ENCODE assay signal across 9 cellular contexts in genomic region chr4:184348311-184349233, GRCh38.
DNase-seq lines count a peak whose midpoint lies in the region; ATAC-seq and TF ChIP-seq lines count a peak whose summit lies in the region.
"Had no signal": no experiment of that assay in that cellular context is flagged by ENCODE, and none has a peak within 500 bp of the region (broad histone marks: within the 10 kb centered on the region; RNA-seq: fewer than 3 reads in every experiment).

No MANE protein-coding gene starts in this region.

- 50 to 57% methylated on average over 15 of the region's 15 CpGs for WGBS in upper lobe of left lung, 2 donors

- H3K27ac ChIP-seq in coronary artery (peak overlapping the region; percentile 33 to 67), lower lobe of right lung (peak overlapping the region; percentile 88), upper lobe of left lung (peak overlapping the region; percentile 84 to 87 (median 86))

- H3K4me1 ChIP-seq in lower lobe of right lung (peaks cover 55% of the 10 kb centered on the region), upper lobe of left lung (peaks cover 44 to 61% (median 51%) of the 10 kb centered on the region in 4 donors)

- ATAC-seq in lower lobe of right lung (peak; percentile 21 to 22), upper lobe of left lung (ENCODE audit: low FRiP score in 2 of 2) (peak; percentile 12 to 14), HG03108 (IDR thresholded peaks at IDR 0.05; ENCODE audit: unreplicated experiment) (no peak)
- ATAC-seq in stimulated activated naive CD8-positive, alpha-beta T cell treated with anti-CD3 and anti-CD28 coated beads, Interleukin-15, Interleukin-2, amounts not matched to agents 100 U/mL and 50 U/mL, for 24 hours = no peak

- no peak for TF ChIP-seq POLR2A in upper lobe of left lung (IDR thresholded peaks at IDR 0.05)

- TF ChIP-seq EP300 in upper lobe of left lung (IDR thresholded peaks at IDR 0.05) = no peak

- H3K36me3 ChIP-seq in lower lobe of right lung = no peaks in the 10 kb centered on the region
- H3K36me3 ChIP-seq in upper lobe of left lung = no peaks in the 10 kb centered on the region

- H3K4me3 ChIP-seq in coronary artery (no peak overlapping the region), lower lobe of right lung (no peak overlapping the region), upper lobe of left lung (no peak overlapping the region)

- TF ChIP-seq CTCF in coronary artery (IDR thresholded peaks at IDR 0.05) = no peak
- no peak for TF ChIP-seq CTCF in lower lobe of right lung (IDR thresholded peaks at IDR 0.05)
- no peak for TF ChIP-seq CTCF in upper lobe of left lung (IDR thresholded peaks at IDR 0.05)

- H3K9me3 ChIP-seq in lower lobe of right lung = no peaks in the 10 kb centered on the region
- no peaks in the 10 kb centered on the region for H3K9me3 ChIP-seq in upper lobe of left lung

- peak; percentile 73 for DNase-seq in LoVo (ENCODE audit: low spot score)
- DNase-seq in coronary artery (ENCODE audit: low spot score) = no peak
- no peak for DNase-seq in lower lobe of right lung
- DNase-seq in upper lobe of left lung = peak in 1 of 2 donors; percentile 70
- DNase-seq in anterior cingulate cortex (lab: John Stamatoyannopoulos, UW) = no peak
- no peak for DNase-seq in stimulated activated naive CD8-positive, alpha-beta T cell treated with anti-CD3 and anti-CD28 coated beads, Interleukin-15, Interleukin-2, amounts not matched to agents 100 U/mL and 50 U/mL, for 24 hours
- DNase-seq: NCI-H1417 treated with DMSO at 0.1 percent for 48 hours, T-helper 2 cell had no signal

- no peaks in the 10 kb centered on the region for H3K27me3 ChIP-seq in lower lobe of right lung (ENCODE audit: low read depth)
- no peaks in the 10 kb centered on the region for H3K27me3 ChIP-seq in upper lobe of left lung

- intact Hi-C loops in lower lobe of right lung (cut with DNase I) = no loop called here

Comparison
In these comparisons a context has a peak if more than half of its experiments do, and no peak if none do; other contexts are left out.
1. ATAC-seq: peak in lower lobe of right lung (2 of 2) and upper lobe of left lung (2 of 2); none in HG03108 (single experiment) and stimulated activated naive CD8-positive, alpha-beta T cell treated with anti-CD3 and anti-CD28 coated beads, Interleukin-15, Interleukin-2, amounts not matched to agents 100 U/mL and 50 U/mL, for 24 hours (single experiment).
2. Peak in every context shown above with its lines, with median percentiles within 50 percentile points of each other: H3K27ac ChIP-seq.